ENCODE assay signal across 8 cellular contexts in the genomic region with DNA sequence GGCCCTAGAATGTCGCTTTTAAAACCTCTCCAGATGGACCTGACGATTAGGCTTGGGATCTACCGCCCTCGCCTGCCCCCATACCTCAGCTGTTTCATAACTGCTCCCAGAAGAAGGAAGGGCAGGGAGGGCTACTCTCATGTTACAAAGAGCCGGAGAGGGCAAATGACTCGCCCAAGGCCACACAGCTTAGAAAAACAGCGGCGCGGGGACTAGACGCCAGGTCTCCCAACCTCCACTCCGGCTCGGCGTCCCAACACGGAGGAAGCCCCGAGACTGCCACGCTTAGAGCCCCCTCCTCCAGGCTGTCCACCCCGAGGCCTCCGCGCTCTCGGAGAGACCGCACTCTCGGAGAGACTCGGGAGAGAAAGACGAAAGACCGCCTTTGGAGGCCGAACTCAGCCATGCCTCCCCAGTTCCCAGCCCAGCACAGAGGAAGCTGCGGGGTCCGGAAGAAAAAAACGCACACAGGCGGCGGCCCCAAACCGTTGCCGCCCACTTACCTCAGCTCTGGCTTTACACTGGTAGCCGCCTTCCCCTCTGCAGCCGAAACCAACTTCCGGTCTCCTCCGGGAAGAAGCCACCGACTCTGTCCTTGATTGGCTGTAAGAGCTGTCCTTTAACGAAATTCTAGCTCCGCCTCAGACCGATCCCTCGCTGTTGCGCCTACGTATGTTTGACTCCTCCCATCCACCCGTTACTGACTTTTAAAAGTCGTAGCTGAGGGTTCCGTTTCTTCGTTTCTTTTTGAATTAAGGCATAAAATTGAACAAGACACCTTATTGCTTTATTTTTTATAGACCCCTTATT. TPM values are rescaled to one million over a fixed set of nuclear protein-coding genes. Genes with fewer than 3 reads are reported as not detected.
A peak's percentile ranks its signal among the peaks of the same experiment; 100 is the strongest.
DNase-seq lines count a peak whose midpoint lies in the region; ATAC-seq and TF ChIP-seq lines count a peak whose summit lies in the region.

MED7 (minus strand) TSS at position 549 of the 810 bp plus-strand sequence. CDS start 3,434 bp downstream, outside the sequence.

- in situ Hi-C loops in GM13976 (cut with MboI; ENCODE audit: low sequenced_read_pairs, unreplicated experiment), result loop anchor here (10.0 to 25.0 kb wide), 2 partner anchors 102 to 1205 kb away; no protein-coding TSS in a partner anchor

- peaks cover 7% of the 10 kb centered on the region for H3K36me3 Mint-ChIP-seq in progenitor cell of endocrine pancreas (ENCODE audit: insufficient read depth)

- intact Hi-C loops in T-helper 1 cell treated with Interleukin-12 subunit alpha and Interleukin-12 subunit beta and Interleukin-4 antibody, amounts not matched to agents 30 ng/mL and 1 ng/mL, for 36 hours (cut with micrococcal nuclease), result loop anchor here (1.0 to 10.0 kb wide), 11 partner anchors 29 to 589 kb away; partner anchors contain the start of genes HAVCR2, NIPAL4 and THG1L
- intact Hi-C loops in left ventricle myocardium inferior (cut with micrococcal nuclease), result no loop called here

- H3K4me1 ChIP-seq in left ventricle myocardium inferior, result peaks cover 31% of the 10 kb centered on the region

- peaks cover 8% of the 10 kb centered on the region for H3K4me1 Mint-ChIP-seq in progenitor cell of endocrine pancreas (ENCODE audit: low read depth)

- DNase-seq in GM13976 (ENCODE audit: low spot score), result peak; percentile 97
- DNase-seq in NCI-H146 treated with DMSO at 0.1 percent for 48 hours (lab: John Stamatoyannopoulos, UW; ENCODE audit: unreplicated experiment), result peak; percentile 90
- peak; percentile 99 for DNase-seq in amniotic stem cell (lab: John Stamatoyannopoulos, UW)
- DNase-seq in left ventricle myocardium inferior, result peak; percentile 88
- peak; percentile 82 for DNase-seq in progenitor cell of endocrine pancreas (ENCODE audit: low spot score, unreplicated experiment)
- DNase-seq in ureter (ENCODE audit: low spot score), result peak; percentile 96

- ATAC-seq in HG02870 (IDR thresholded peaks at IDR 0.05; ENCODE audit: unreplicated experiment), result peak; percentile 100

- peak within 1 kb of the TSS; percentile 98 for H3K27ac ChIP-seq in left ventricle myocardium inferior (replicated peaks)

- peak within 1 kb of the TSS; percentile 97 for H3K27ac Mint-ChIP-seq in progenitor cell of endocrine pancreas

- peak within 1 kb of the TSS; percentile 98 for H3K4me3 ChIP-seq in left ventricle myocardium inferior

- H3K9me3 ChIP-seq in left ventricle myocardium inferior (replicated peaks), result no peaks in the 10 kb centered on the region

- H3K4me3 Mint-ChIP-seq in progenitor cell of endocrine pancreas (ENCODE audit: low read depth), result peak within 1 kb of the TSS; percentile 96

- H3K9me3 Mint-ChIP-seq in progenitor cell of endocrine pancreas (ENCODE audit: low read depth), result peaks cover 3% of the 10 kb centered on the region

- TF ChIP-seq CTCF in GM13976 (IDR thresholded peaks at IDR 0.05; ENCODE audit: borderline replicate concordance, control extremely low read depth, extremely low read depth, insufficient read depth, missing control alignments) (no peak), left ventricle myocardium inferior (IDR thresholded peaks at IDR 0.05; ENCODE audit: borderline replicate concordance) (no peak), progenitor cell of endocrine pancreas (IDR thresholded peaks at IDR 0.05; ENCODE audit: unreplicated experiment) (no peak)

- no peaks in the 10 kb centered on the region for H3K27me3 Mint-ChIP-seq in progenitor cell of endocrine pancreas

- H3K27me3 ChIP-seq in left ventricle myocardium inferior (ENCODE audit: low read depth), result no peaks in the 10 kb centered on the region

- peaks cover 18% of the 10 kb centered on the region for H3K36me3 ChIP-seq in left ventricle myocardium inferior

RNA-seq across cellular contexts. Expression of gene MED7, which starts in this region (rescaled TPM):
- 13.2 and 15.0 TPM in 2 replicates for total RNA-seq in T-helper 1 cell treated with Interleukin-12 subunit alpha and Interleukin-12 subunit beta and Interleukin-4 antibody, amounts not matched to agents 30 ng/mL and 1 ng/mL, for 36 hours
- total RNA-seq in left ventricle myocardium inferior (10.3 TPM), progenitor cell of endocrine pancreas (15.6 and 18.2 TPM in 2 replicates), ureter (15.8 TPM)

Comparison
In these comparisons a context has a peak if more than half of its experiments do, and no peak if none do; other contexts are left out.
1. Peak in every context shown above with its lines: DNase-seq, ATAC-seq, H3K4me3 ChIP-seq and H3K27ac ChIP-seq.